Comparison of ENCODE assay signal across 1 cellular context in genomic region chr16:70725912-70726828, GRCh38.
TF ChIP-seq lines count a peak whose summit lies in the region.

No MANE protein-coding gene starts in this region.

TF ChIP-seq in K562, 482 proteins besides CTCF, POLR2A, EP300 and RAD21 (continues in another document):
- TF ChIP-seq ZNF282 (CRISPR knock-in tag; IDR thresholded peaks at IDR 0.05) (no peak), ZBTB8A (IDR thresholded peaks at IDR 0.05; ENCODE audit: partially characterized antibody) (no peak), ZHX1 (conservative IDR thresholded peaks at IDR 0.05; ENCODE audit: low read length) (no peak), ZBTB49 (CRISPR knock-in tag; IDR thresholded peaks at IDR 0.05; ENCODE audit: borderline replicate concordance) (no peak), HMG20B (CRISPR knock-in tag; IDR thresholded peaks at IDR 0.05) (no peak), HDAC3 (IDR thresholded peaks at IDR 0.05; ENCODE audit: borderline replicate concordance, partially characterized antibody) (no peak), RHOXF2B (CRISPR knock-in tag; conservative IDR thresholded peaks at IDR 0.05) (no peak), ZNF143 (CRISPR knock-in tag; IDR thresholded peaks at IDR 0.05) (no peak), RBM39 (optimal IDR thresholded peaks at IDR 0.05; ENCODE audit: low read depth, low read length) (no peak), ELF4 (CRISPR knock-in tag; IDR thresholded peaks at IDR 0.05) (no peak), ZNF277 (CRISPR knock-in tag; IDR thresholded peaks at IDR 0.05; ENCODE audit: borderline replicate concordance) (no peak), PRMT5 (CRISPR knock-in tag; IDR thresholded peaks at IDR 0.05) (no peak), ARID1B (IDR thresholded peaks at IDR 0.05) (peak; percentile 52; the same call in 1 of the 2 replicates), YY1 (IDR thresholded peaks at IDR 0.05; ENCODE audit: borderline replicate concordance in 1 of 3, control insufficient read depth in 1 of 3, extremely low read depth in 1 of 3, insufficient read depth in 3 of 3, insufficient read length in 1 of 3, insufficient replicate concordance in 2 of 3, low read depth in 1 of 3, low read length in 2 of 3) (peak in 1 of 3 experiments; percentile 61), E2F3 (CRISPR knock-in tag; IDR thresholded peaks at IDR 0.05) (no peak), JUND (IDR thresholded peaks at IDR 0.05; ENCODE audit: borderline replicate concordance, low read depth, low read length) (no peak), JUND (tag; IDR thresholded peaks at IDR 0.05; ENCODE audit: borderline replicate concordance, low read depth, low read length) (0 out of 3 replicates have a peak, but pooled peaks have one; percentile 11), USF2 (CRISPR knock-in tag; IDR thresholded peaks at IDR 0.05) (no peak), BCOR (IDR thresholded peaks at IDR 0.05) (no peak), ZC3H4 (CRISPR knock-in tag; IDR thresholded peaks at IDR 0.05; ENCODE audit: borderline replicate concordance) (no peak), PRDM10 (IDR thresholded peaks at IDR 0.05; ENCODE audit: partially characterized antibody) (peak; percentile 74), ZNF41 (CRISPR knock-in tag; conservative IDR thresholded peaks at IDR 0.05) (no peak), ZNF212 (CRISPR knock-in tag; IDR thresholded peaks at IDR 0.05) (no peak), TCF3 (CRISPR knock-in tag; IDR thresholded peaks at IDR 0.05) (peak; percentile 49), ZBTB7A (IDR thresholded peaks at IDR 0.05; ENCODE audit: borderline replicate concordance, control insufficient read depth, low read depth, low read length) (peak; percentile 64; the same call in 1 of the 2 replicates), ZNF592 (IDR thresholded peaks at IDR 0.05) (peak; percentile 52; the same call in 1 of the 2 replicates), ZNF589 (CRISPR knock-in tag; IDR thresholded peaks at IDR 0.05; ENCODE audit: low read depth) (no peak), HNRNPH1 (optimal IDR thresholded peaks at IDR 0.05; ENCODE audit: low read depth, low read length) (no peak), STAT5A (IDR thresholded peaks at IDR 0.05; ENCODE audit: borderline replicate concordance, low read length) (no peak), ZNF696 (CRISPR knock-in tag; conservative IDR thresholded peaks at IDR 0.05) (no peak), ZSCAN29 (IDR thresholded peaks at IDR 0.05) (no peak), CREM (IDR thresholded peaks at IDR 0.05; ENCODE audit: low read depth) (0 out of 2 replicates have a peak, but pooled peaks have one; percentile 24), HSF4 (CRISPR knock-in tag; IDR thresholded peaks at IDR 0.05; ENCODE audit: borderline replicate concordance) (no peak), DPF2 (IDR thresholded peaks at IDR 0.05) (peak; percentile 43; the same call in 1 of the 2 replicates), PREB (CRISPR knock-in tag; IDR thresholded peaks at IDR 0.05) (no peak), XRCC4 (IDR thresholded peaks at IDR 0.05; ENCODE audit: extremely low read depth, insufficient read depth, insufficient read length) (no peak), KHSRP (IDR thresholded peaks at IDR 0.05) (no peak), CBX3 (IDR thresholded peaks at IDR 0.05; ENCODE audit: borderline replicate concordance in 1 of 2, low read length in 2 of 2) (no peak), ARID3B (CRISPR knock-in tag; IDR thresholded peaks at IDR 0.05; ENCODE audit: borderline replicate concordance) (no peak), RB1 (IDR thresholded peaks at IDR 0.05; ENCODE audit: low read depth) (no peak), HOMEZ (CRISPR knock-in tag; IDR thresholded peaks at IDR 0.05) (no peak), CREB1 (IDR thresholded peaks at IDR 0.05) (peak; percentile 75), CREB1 (CRISPR knock-in tag; IDR thresholded peaks at IDR 0.05) (no peak), NCOA6 (IDR thresholded peaks at IDR 0.05) (no peak)
